10 cellular contexts compared by ENCODE assay signal in the genomic region with DNA sequence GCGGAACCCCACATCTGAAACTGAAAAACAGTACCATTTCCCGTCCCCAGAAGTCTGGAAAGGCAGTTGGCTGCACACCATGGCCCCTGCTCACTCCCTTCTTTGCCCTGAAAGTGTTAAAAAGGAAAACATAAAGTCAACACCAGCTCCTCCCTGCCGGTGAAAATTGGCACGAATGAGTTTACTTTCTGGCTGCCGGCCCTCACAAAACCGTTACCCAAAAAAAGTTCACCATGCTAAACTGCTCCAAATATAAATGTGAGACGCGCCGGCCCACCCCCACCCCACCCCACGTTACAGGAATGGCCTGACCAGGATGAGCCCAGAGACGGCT. TPM values are rescaled to one million over a fixed set of nuclear protein-coding genes. Genes with fewer than 3 reads are reported as not detected.
DNase-seq lines count a peak whose midpoint lies in the region; ATAC-seq and TF ChIP-seq lines count a peak whose summit lies in the region.
"Had no signal": no experiment of that assay in that cellular context is flagged by ENCODE, and none has a peak within 500 bp of the region (broad histone marks: within the 10 kb centered on the region; RNA-seq: fewer than 3 reads in every experiment).

No MANE protein-coding gene starts in this region.

- no peaks in the 10 kb centered on the region for H3K9me3 Mint-ChIP-seq in HFFc6
- H3K9me3 Mint-ChIP-seq in stimulated activated effector memory CD8-positive, alpha-beta T cell treated with anti-CD3 and anti-CD28 coated beads, Interleukin-12 subunit alpha, Interleukin-12 subunit beta, amount 100 ng/mL, for 72 hours, result no peaks in the 10 kb centered on the region
- peaks cover 6% of the 10 kb centered on the region for H3K9me3 Mint-ChIP-seq in stimulated activated memory B cell treated with anti-CD40 and anti-IgM and Interleukin-4, amounts not matched to agents 10 μg/mL and 1 μg/mL and 100 μg/mL, for 72 hours

- H3K36me3 Mint-ChIP-seq in HFFc6 (ENCODE audit: low read depth), result no peaks in the 10 kb centered on the region
- no peaks in the 10 kb centered on the region for H3K36me3 Mint-ChIP-seq in stimulated activated effector memory CD8-positive, alpha-beta T cell treated with anti-CD3 and anti-CD28 coated beads, Interleukin-12 subunit alpha, Interleukin-12 subunit beta, amount 100 ng/mL, for 72 hours
- H3K36me3 Mint-ChIP-seq in stimulated activated memory B cell treated with anti-CD40 and anti-IgM and Interleukin-4, amounts not matched to agents 10 μg/mL and 1 μg/mL and 100 μg/mL, for 72 hours, result no peaks in the 10 kb centered on the region

- peak overlapping the region; percentile 85 for H3K27ac Mint-ChIP-seq in HFFc6
- H3K27ac Mint-ChIP-seq in stimulated activated effector memory CD8-positive, alpha-beta T cell treated with anti-CD3 and anti-CD28 coated beads, Interleukin-12 subunit alpha, Interleukin-12 subunit beta, amount 100 ng/mL, for 72 hours, result no peak overlapping the region
- H3K27ac Mint-ChIP-seq in stimulated activated memory B cell treated with anti-CD40 and anti-IgM and Interleukin-4, amounts not matched to agents 10 μg/mL and 1 μg/mL and 100 μg/mL, for 72 hours, result no peak overlapping the region
- H3K27ac Mint-ChIP-seq: naive thymus-derived CD8-positive, alpha-beta T cell had no signal

- no peak for DNase-seq in HFFc6
- DNase-seq in cardiac fibroblast (ENCODE audit: low read depth in 2 of 2), result peak in 1 of 2 donors; percentile 41
- DNase-seq in left kidney (ENCODE audit: low read depth, low spot score), result peak; percentile 53
- DNase-seq in stimulated activated effector memory CD8-positive, alpha-beta T cell treated with anti-CD3 and anti-CD28 coated beads, Interleukin-12 subunit alpha, Interleukin-12 subunit beta, amount 100 ng/mL, for 72 hours (ENCODE audit: low spot score in 2 of 2), result no peak
- no peak for DNase-seq in DMS114 treated with DMSO at 0.1 percent for 48 hours (lab: John Stamatoyannopoulos, UW; ENCODE audit: unreplicated experiment)
- DNase-seq in DMS153 treated with DMSO at 0.1 percent for 48 hours (lab: John Stamatoyannopoulos, UW; ENCODE audit: unreplicated experiment), result no peak
- no peak for DNase-seq in MV-4-11 (lab: John Stamatoyannopoulos, UW)
- DNase-seq: activated naive CD4-positive, alpha-beta T cell treated with anti-CD3 and anti-CD28 coated beads, Interleukin-2, amount 50 U/mL, for 16 hours; naive thymus-derived CD8-positive, alpha-beta T cell had no signal

- ATAC-seq in stimulated activated effector memory CD8-positive, alpha-beta T cell treated with anti-CD3 and anti-CD28 coated beads, Interleukin-12 subunit alpha, Interleukin-12 subunit beta, amount 100 ng/mL, for 72 hours, result no peak
- ATAC-seq in stimulated activated memory B cell treated with anti-CD40 and anti-IgM and Interleukin-4, amounts not matched to agents 10 μg/mL and 1 μg/mL and 100 μg/mL, for 72 hours, result no peak
- ATAC-seq: naive thymus-derived CD8-positive, alpha-beta T cell had no signal

- TF ChIP-seq CTCF in HFFc6 (IDR thresholded peaks at IDR 0.05) (no peak), cardiac fibroblast (IDR thresholded peaks at IDR 0.05; ENCODE audit: low read depth, low read length) (no peak)

- peaks cover 57% of the 10 kb centered on the region for H3K4me1 Mint-ChIP-seq in HFFc6 (ENCODE audit: low read depth)
- H3K4me1 Mint-ChIP-seq in stimulated activated effector memory CD8-positive, alpha-beta T cell treated with anti-CD3 and anti-CD28 coated beads, Interleukin-12 subunit alpha, Interleukin-12 subunit beta, amount 100 ng/mL, for 72 hours, result no peaks in the 10 kb centered on the region
- no peaks in the 10 kb centered on the region for H3K4me1 Mint-ChIP-seq in stimulated activated memory B cell treated with anti-CD40 and anti-IgM and Interleukin-4, amounts not matched to agents 10 μg/mL and 1 μg/mL and 100 μg/mL, for 72 hours

- H3K4me3 Mint-ChIP-seq in HFFc6, result peak overlapping the region; percentile 88
- H3K4me3 Mint-ChIP-seq in stimulated activated effector memory CD8-positive, alpha-beta T cell treated with anti-CD3 and anti-CD28 coated beads, Interleukin-12 subunit alpha, Interleukin-12 subunit beta, amount 100 ng/mL, for 72 hours, result peak overlapping the region; percentile 24
- no peak overlapping the region for H3K4me3 Mint-ChIP-seq in stimulated activated memory B cell treated with anti-CD40 and anti-IgM and Interleukin-4, amounts not matched to agents 10 μg/mL and 1 μg/mL and 100 μg/mL, for 72 hours

- H3K27me3 Mint-ChIP-seq in HFFc6 (ENCODE audit: insufficient read depth), result peaks cover 3% of the 10 kb centered on the region
- H3K27me3 Mint-ChIP-seq in stimulated activated memory B cell treated with anti-CD40 and anti-IgM and Interleukin-4, amounts not matched to agents 10 μg/mL and 1 μg/mL and 100 μg/mL, for 72 hours, result peaks cover 65% of the 10 kb centered on the region

- H3K4me3 ChIP-seq in cardiac fibroblast (replicated peaks in 1 of 2; ENCODE audit: low read depth in 2 of 2, low read length in 2 of 2), result peak overlapping the region; percentile 67 to 69

RNA-seq across cellular contexts. Expression of a gene that starts 1.2 kb away (rescaled TPM):
- 10 to 100 TPM; 23.2 to 28.9 (median 26.3) TPM for total RNA-seq in HFFc6 (2021; fragmentation: NEBNext Ultra II Directional; extraction: Animal tissue kit (Norgen Biotek cat#: 25700))
